6 cellular contexts compared by ENCODE assay signal in genomic region chr11:119807402-119807801, GRCh38.
"Had no signal": no experiment of that assay in that cellular context is flagged by ENCODE, and none has a peak within 500 bp of the region (broad histone marks: within the 10 kb centered on the region; RNA-seq: fewer than 3 reads in every experiment).

No MANE protein-coding gene starts in this region.

- H3K27ac ChIP-seq: GM23248, HL-60 had no signal

- H2AFZ ChIP-seq: GM23248 had no signal

- H3K9ac ChIP-seq: GM23248 had no signal

- H3K4me3 ChIP-seq: GM23248 had no signal

- DNase-seq: GM23248, GOT3, H9, HCEC 1CT, KBM-7 had no signal
